ENCODE assay signal across 28 cellular contexts in the genomic region with DNA sequence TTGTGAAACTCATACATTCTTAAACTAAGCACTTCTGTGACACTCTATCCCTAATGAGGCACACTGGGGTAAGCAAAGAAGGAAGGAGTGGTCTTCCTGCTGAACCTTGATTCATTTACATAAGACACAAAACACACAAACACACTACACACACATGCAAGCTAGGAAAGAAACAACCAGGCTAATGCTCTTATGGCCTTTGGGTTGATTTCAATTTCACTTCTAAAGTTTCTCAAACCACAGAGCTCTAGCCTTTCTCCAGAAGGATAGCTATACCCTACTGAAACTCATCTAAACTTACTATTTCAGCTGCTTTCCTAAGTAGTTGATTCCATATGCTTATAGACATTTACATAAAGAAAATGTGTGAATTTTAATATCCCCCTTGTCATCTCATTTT.
DNase-seq lines count a peak whose midpoint lies in the region; ATAC-seq and TF ChIP-seq lines count a peak whose summit lies in the region.
"Had no signal": no experiment of that assay in that cellular context is flagged by ENCODE, and none has a peak within 500 bp of the region (broad histone marks: within the 10 kb centered on the region; RNA-seq: fewer than 3 reads in every experiment).

No MANE protein-coding gene starts in this region.

- no peaks in the 10 kb centered on the region for H3K27me3 ChIP-seq in dorsolateral prefrontal cortex
- H3K27me3 ChIP-seq: BE2C, stomach, tibial nerve had no signal

- H3K4me3 ChIP-seq in dorsolateral prefrontal cortex = no peak overlapping the region
- H3K4me3 ChIP-seq: HAP-1, SK-N-MC, stomach, tibial nerve had no signal

- DNase-seq in dorsolateral prefrontal cortex (no peak), substantia nigra (lab: John Stamatoyannopoulos, UW) (no peak), NCI-H82 (lab: John Stamatoyannopoulos, UW) (no peak), head of caudate nucleus (no peak), NCI-H2171 (lab: John Stamatoyannopoulos, UW) (no peak)
- DNase-seq: activated CD4-positive, alpha-beta T cell treated with anti-CD3 and anti-CD28 coated beads, Interleukin-2, amount 50 U/mL, for 48 hours; activated CD4-positive, CD25-positive, alpha-beta regulatory T cell; activated naive CD4-positive, alpha-beta T cell; activated naive CD8-positive, alpha-beta T cell treated with anti-CD3 and anti-CD28 coated beads, Interleukin-2, amount 50 U/mL, for 24 hours; BE2C; caudate nucleus; CD8-positive, alpha-beta memory T cell; cortex of kidney; erythroblast; foreskin fibroblast; kidney; midbrain; naive thymus-derived CD4-positive, alpha-beta T cell; NCI-H1048; stimulated activated CD4-positive, alpha-beta T cell treated with anti-CD3 and anti-CD28 coated beads, Interleukin-4, amount 100 ng/mL, for 1 hour; stomach had no signal

- intact Hi-C loops in dorsolateral prefrontal cortex (cut with DNase I) (loop anchor here (5.0 to 10.0 kb wide), 2 partner anchors 52 to 116 kb away; no protein-coding TSS in a partner anchor), head of caudate nucleus (cut with DNase I) (no loop called here)

- TF ChIP-seq CTCF in dorsolateral prefrontal cortex (IDR thresholded peaks at IDR 0.05 in 54 of 56, conservative IDR thresholded peaks at IDR 0.05 in 2 of 56; ENCODE audit: low read depth in 1 of 56, partially characterized antibody in 56 of 56) = no peak

- ATAC-seq in GM18867 (IDR thresholded peaks at IDR 0.05; ENCODE audit: unreplicated experiment) = peak; percentile 52
- ATAC-seq in HG03378 (IDR thresholded peaks at IDR 0.05; ENCODE audit: unreplicated experiment) = peak; percentile 35
- ATAC-seq in HG02610 (IDR thresholded peaks at IDR 0.05; ENCODE audit: unreplicated experiment) = no peak
- ATAC-seq: activated naive CD8-positive, alpha-beta T cell treated with anti-CD3 and anti-CD28 coated beads, Interleukin-2, amount 50 U/mL, for 24 hours; naive thymus-derived CD4-positive, alpha-beta T cell; sciatic nerve had no signal

- H3K27ac ChIP-seq in dorsolateral prefrontal cortex (peak overlapping the region in 45 of 59 donors; percentile 2 to 91 (median 55)), substantia nigra (ENCODE audit: low read depth, low read length, poor library complexity, severe bottlenecking) (peak overlapping the region; percentile 19)
- H3K27ac ChIP-seq: SK-N-MC, stomach had no signal
